ENCODE assay signal across 13 cellular contexts in genomic region chr9:132729235-132729890, GRCh38.
"Had no signal": no experiment of that assay in that cellular context is flagged by ENCODE, and none has a peak within 500 bp of the region (broad histone marks: within the 10 kb centered on the region; RNA-seq: fewer than 3 reads in every experiment).

No MANE protein-coding gene starts in this region.

- H3K4me2 ChIP-seq: SK-N-SH had no signal

- H3K4me3 ChIP-seq: ascending aorta, transverse colon had no signal

- ATAC-seq: activated T-helper 17 cell treated with anti-CD3 and anti-CD28 coated beads, Interleukin-2, amount 50 U/mL, for 72 hours; stimulated activated memory B cell treated with anti-CD40 and anti-IgM and Interleukin-4, amounts not matched to agents 10 μg/mL and 1 μg/mL and 100 μg/mL, for 72 hours; T-cell had no signal

- FAIRE-seq: colon had no signal

- H3K9me2 ChIP-seq: SK-N-SH had no signal

- H3K36me3 ChIP-seq: ascending aorta, transverse colon had no signal

- DNase-seq: activated CD4-positive, alpha-beta T cell treated with anti-CD3 and anti-CD28 coated beads, Interleukin-2, amount 50 U/mL, for 4 hours; activated CD4-positive, CD25-positive, alpha-beta regulatory T cell treated with anti-CD3 and anti-CD28 coated beads, Interleukin-2, amount 50 U/mL, for 72 hours; activated naive CD4-positive, alpha-beta T cell treated with anti-CD3 and anti-CD28 coated beads for 36 hours; foreskin fibroblast; glutamatergic neuron; hypothalamus; SK-N-SH; T-cell; transverse colon had no signal

- H3K9ac ChIP-seq: SK-N-SH had no signal

- H3K27ac ChIP-seq: ascending aorta, transverse colon had no signal

- H3K9me3 ChIP-seq: ascending aorta, SK-N-SH, transverse colon had no signal

- H3K4me1 ChIP-seq: ascending aorta had no signal

- H3K27me3 ChIP-seq: ascending aorta, transverse colon had no signal
